In the genomic region with DNA sequence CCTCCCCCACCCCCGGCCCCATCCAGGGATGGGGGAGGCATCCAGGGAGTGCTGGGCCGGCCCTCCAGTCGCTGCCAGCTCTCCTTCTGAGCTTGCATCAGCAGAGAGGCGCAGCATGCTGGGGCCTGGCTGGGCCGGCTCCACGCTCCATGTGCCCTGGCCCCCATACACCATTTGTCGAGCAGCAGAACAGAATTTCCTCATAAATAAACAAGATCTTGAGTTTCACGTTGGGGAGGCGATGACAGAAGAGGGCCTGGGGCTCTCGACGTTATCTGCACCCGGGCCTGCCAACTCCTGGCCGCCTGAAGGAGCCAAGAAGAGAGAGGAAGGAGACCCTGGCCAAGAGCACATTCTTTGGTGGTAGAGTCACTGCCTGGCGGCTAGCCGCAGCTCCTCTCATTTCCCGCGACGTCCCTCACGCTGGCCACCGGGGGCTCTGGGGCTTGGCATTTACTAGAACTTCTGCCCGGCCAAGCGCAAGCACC, we compare ENCODE assay signal across 11 cellular contexts.
DNase-seq lines count a peak whose midpoint lies in the region; ATAC-seq and TF ChIP-seq lines count a peak whose summit lies in the region.
"Had no signal": no experiment of that assay in that cellular context is flagged by ENCODE, and none has a peak within 500 bp of the region (broad histone marks: within the 10 kb centered on the region; RNA-seq: fewer than 3 reads in every experiment).

No MANE protein-coding gene starts in this region.

- H2BK15ac ChIP-seq in neuronal stem cell (ENCODE audit: low read length) = no peak overlapping the region

- peaks cover 59% of the 10 kb centered on the region for H3K27me3 Mint-ChIP-seq in Calu3 (ENCODE audit: unreplicated experiment)
- peaks cover 16% of the 10 kb centered on the region for H3K27me3 Mint-ChIP-seq in CD4-positive, alpha-beta T cell

- no peak overlapping the region for H3K4me3 Mint-ChIP-seq in Calu3 (ENCODE audit: low read depth, unreplicated experiment)
- no peak overlapping the region for H3K4me3 Mint-ChIP-seq in CD4-positive, alpha-beta T cell
- H3K4me3 Mint-ChIP-seq: naive thymus-derived CD8-positive, alpha-beta T cell had no signal

- no peaks in the 10 kb centered on the region for H3K9me2 ChIP-seq in SK-N-SH

- H3F3A ChIP-seq in SK-N-SH (replicated peaks; ENCODE audit: insufficient read depth) = no peaks in the 10 kb centered on the region

- H3K4me2 ChIP-seq in SK-N-SH (peak overlapping the region; percentile 24; the same call in 1 of the 2 replicates), neuronal stem cell (ENCODE audit: insufficient read depth, low read length, poor library complexity, severe bottlenecking) (no peak overlapping the region)

- H2AFZ ChIP-seq in SK-N-SH (ENCODE audit: low read depth) = no peak overlapping the region
- no peak overlapping the region for H2AFZ ChIP-seq in neuronal stem cell (ENCODE audit: low read length)

- H3K36me3 ChIP-seq in SK-N-SH (replicated peaks in 1 of 2; ENCODE audit: control insufficient read depth in 1 of 2, insufficient read depth in 2 of 2, low read length in 1 of 2) (no peaks in the 10 kb centered on the region), gastroesophageal sphincter (no peaks in the 10 kb centered on the region), neuronal stem cell (replicated peaks in 1 of 2; ENCODE audit: control insufficient read depth in 2 of 2, insufficient read depth in 2 of 2, low read length in 2 of 2) (no peaks in the 10 kb centered on the region)

- H4K91ac ChIP-seq in neuronal stem cell (ENCODE audit: low read depth, low read length, poor library complexity) = no peak overlapping the region

- peak overlapping the region; percentile 39 for H3K18ac ChIP-seq in neuronal stem cell (ENCODE audit: low read length)

- 58% methylated on average over 19 of the region's 22 CpGs for WGBS in SK-N-SH (ENCODE audit: low lambda C conversion rate)
- 9 to 30% methylated on average over 4 of the region's 22 CpGs for WGBS in gastroesophageal sphincter (ENCODE audit: low coverage in 1 of 2), 2 donors
- WGBS in neuronal stem cell (ENCODE audit: extremely low coverage in 2 of 2, insufficient read length in 2 of 2, insufficient replicate concordance in 1 of 2), 2 donors = no CpG with 5 or more reads among the region's 22 CpGs

- H3K9ac ChIP-seq in SK-N-SH = no peak overlapping the region
- H3K9ac ChIP-seq in neuronal stem cell (ENCODE audit: low read depth, low read length, poor library complexity) = no peak overlapping the region

- no peak overlapping the region for H2BK120ac ChIP-seq in neuronal stem cell (ENCODE audit: low read depth, low read length)

- no TSS peak for BruUV-seq in Calu3 (replicated peaks; lab: Mats Ljungman, UMichigan)

- H3K79me2 ChIP-seq in SK-N-SH (ENCODE audit: insufficient read depth) = no peaks in the 10 kb centered on the region

- no peaks in the 10 kb centered on the region for H4K20me1 ChIP-seq in SK-N-SH (ENCODE audit: insufficient read depth)

- H2AK5ac ChIP-seq in neuronal stem cell (ENCODE audit: low read depth, low read length) = no peak overlapping the region

- intact Hi-C loops in Calu3 (cut with micrococcal nuclease; ENCODE audit: unreplicated experiment) = no loop called here
- intact Hi-C loops in CD4-positive, alpha-beta T cell (cut with DNase I, micrococcal nuclease) = no loop called here

- POLR2A ChIA-PET in SK-N-SH (lab: Yijun Ruan, JAX) = no interaction called here
- POLR2A ChIA-PET in CD4-positive, alpha-beta T cell (lab: Charles Lee) = no interaction called here

- no peak overlapping the region for H3K27ac Mint-ChIP-seq in Calu3 (ENCODE audit: unreplicated experiment)
- no peak overlapping the region for H3K27ac Mint-ChIP-seq in CD4-positive, alpha-beta T cell
- H3K27ac Mint-ChIP-seq: naive thymus-derived CD8-positive, alpha-beta T cell had no signal

- H3K9me3 Mint-ChIP-seq in Calu3 (ENCODE audit: low read depth, unreplicated experiment) = peaks cover 2% of the 10 kb centered on the region
- H3K9me3 Mint-ChIP-seq in CD4-positive, alpha-beta T cell = no peaks in the 10 kb centered on the region

- no peak overlapping the region for H3K23ac ChIP-seq in neuronal stem cell (ENCODE audit: low read depth, low read length, poor library complexity)

- H3K79me1 ChIP-seq in neuronal stem cell (ENCODE audit: low read depth, low read length) = no peaks in the 10 kb centered on the region

- peak overlapping the region in 1 of 2 experiments; percentile 30; a peak in 1 of 4 replicates for H3K27ac ChIP-seq in SK-N-SH (ENCODE audit: low read depth in 2 of 2, low read length in 1 of 2)
- peak overlapping the region in 3 of 4 donors; percentile 9 to 41 (median 28) for H3K27ac ChIP-seq in gastroesophageal sphincter
- H3K27ac ChIP-seq in neuronal stem cell (replicated peaks; ENCODE audit: low read length) = no peak overlapping the region
- no peak overlapping the region for H3K27ac ChIP-seq in CD4-positive, alpha-beta T cell (ENCODE audit: low read depth, low read length)

- H3K4me3 ChIP-seq in SK-N-SH (ENCODE audit: low read depth in 2 of 2, low read length in 1 of 2) = no peak overlapping the region
- H3K4me3 ChIP-seq in gastroesophageal sphincter = no peak overlapping the region
- H3K4me3 ChIP-seq in neuronal stem cell (ENCODE audit: low read length in 2 of 2) = no peak overlapping the region
- H3K4me3 ChIP-seq: GM12878 had no signal

- TF ChIP-seq EP300 in SK-N-SH (IDR thresholded peaks at IDR 0.05; ENCODE audit: borderline replicate concordance in 1 of 2, low read depth in 1 of 2, low read length in 1 of 2) (peak in 1 of 2 experiments; percentile 73; a peak in 1 of 4 replicates), gastroesophageal sphincter (IDR thresholded peaks at IDR 0.05) (no peak)

- no peak overlapping the region for H2BK12ac ChIP-seq in neuronal stem cell (ENCODE audit: low read length)

- no peak overlapping the region for H3K14ac ChIP-seq in neuronal stem cell (ENCODE audit: low read length)

- H3K27me3 ChIP-seq in SK-N-SH (ENCODE audit: insufficient read depth) = no peaks in the 10 kb centered on the region; the same call in 1 of the 2 replicates
- H3K27me3 ChIP-seq in gastroesophageal sphincter = peaks cover 50% of the 10 kb centered on the region
- no peaks in the 10 kb centered on the region for H3K27me3 ChIP-seq in neuronal stem cell (ENCODE audit: control insufficient read depth in 3 of 3, insufficient read depth in 3 of 3, low read depth in 1 of 3, low read length in 3 of 3)
- no peaks in the 10 kb centered on the region for H3K27me3 ChIP-seq in CD4-positive, alpha-beta T cell (ENCODE audit: control insufficient read depth, insufficient read depth, low read length)

- H3K9me3 ChIP-seq in SK-N-SH (no peaks in the 10 kb centered on the region), gastroesophageal sphincter (no peaks in the 10 kb centered on the region), neuronal stem cell (replicated peaks in 1 of 2; ENCODE audit: control insufficient read depth in 2 of 2, insufficient read depth in 1 of 2, low read depth in 1 of 2, low read length in 2 of 2) (no peaks in the 10 kb centered on the region)
- H3K9me3 ChIP-seq in CD4-positive, alpha-beta T cell (ENCODE audit: control insufficient read depth, low read length) = no peaks in the 10 kb centered on the region

- CTCF ChIA-PET in Calu3 (lab: Charles Lee) = interaction anchor here (0.6 to 0.8 kb wide), 2 partner anchors 46 to 537 kb away, joined by 3 to 5 read pairs; no protein-coding TSS in a partner anchor
- CTCF ChIA-PET in SK-N-SH (lab: Yijun Ruan, JAX) = interaction anchor here (0.9 kb wide), 1 partner anchor 21 kb away, joined by 3 read pairs; no protein-coding TSS in a partner anchor
- CTCF ChIA-PET in CD4-positive, alpha-beta T cell (lab: Charles Lee) = no interaction called here

- H3K4me1 ChIP-seq in SK-N-SH (ENCODE audit: control insufficient read depth in 1 of 2, insufficient read depth in 2 of 2, low read depth in 1 of 2, low read length in 1 of 2) = no peaks in the 10 kb centered on the region; a peak in 1 of 4 replicates
- peaks cover 0 to 8% (median 4%) of the 10 kb centered on the region in 3 donors for H3K4me1 ChIP-seq in gastroesophageal sphincter
- peaks cover 0 to 2% of the 10 kb centered on the region in 2 donors for H3K4me1 ChIP-seq in neuronal stem cell (ENCODE audit: control insufficient read depth in 2 of 2, insufficient read depth in 1 of 2, low read depth in 1 of 2, low read length in 2 of 2)

- ATAC-seq in gastroesophageal sphincter = peak; percentile 76
- no peak for ATAC-seq in CD4-positive, alpha-beta T cell (ENCODE audit: poor library complexity)
- ATAC-seq: naive thymus-derived CD8-positive, alpha-beta T cell had no signal

- H3K4ac ChIP-seq in neuronal stem cell (ENCODE audit: low read length) = no peak overlapping the region

- TF ChIP-seq RAD21 in SK-N-SH (IDR thresholded peaks at IDR 0.05; ENCODE audit: low read length) = no peak

- TF ChIP-seq POLR2A in gastroesophageal sphincter (IDR thresholded peaks at IDR 0.05) = no peak

- DNase-seq in Calu3 (peak; percentile 62), SK-N-SH (no peak), neuronal stem cell (ENCODE audit: low spot score) (no peak), NCI-H146 treated with DMSO at 0.1 percent for 48 hours (lab: John Stamatoyannopoulos, UW; ENCODE audit: unreplicated experiment) (no peak), occipital lobe (lab: John Stamatoyannopoulos, UW) (no peak)
- no peak for DNase-seq in activated CD4-positive, alpha-beta T cell treated with anti-CD3 and anti-CD28 coated beads for 1 hour
- DNase-seq in CD4-positive, alpha-beta T cell = no peak
- DNase-seq: C1 segment of cervical spinal cord; naive thymus-derived CD8-positive, alpha-beta T cell had no signal

- TF ChIP-seq CTCF in Calu3 (IDR thresholded peaks at IDR 0.05; ENCODE audit: unreplicated experiment) (no peak), SK-N-SH (IDR thresholded peaks at IDR 0.05) (peak; percentile 11; the same call in 1 of the 2 replicates), gastroesophageal sphincter (IDR thresholded peaks at IDR 0.05) (peak in 1 of 4 experiments; percentile 2)
- no peak for TF ChIP-seq CTCF in CD4-positive, alpha-beta T cell (IDR thresholded peaks at IDR 0.05)

- H3K4me1 Mint-ChIP-seq in Calu3 (ENCODE audit: low read depth, unreplicated experiment) = peaks cover 16% of the 10 kb centered on the region
- peaks cover 5% of the 10 kb centered on the region for H3K4me1 Mint-ChIP-seq in CD4-positive, alpha-beta T cell (ENCODE audit: low read depth)

- no peaks in the 10 kb centered on the region for H3K36me3 Mint-ChIP-seq in Calu3 (ENCODE audit: insufficient read depth, unreplicated experiment)
- H3K36me3 Mint-ChIP-seq in CD4-positive, alpha-beta T cell (ENCODE audit: low read depth) = no peaks in the 10 kb centered on the region

- no peak overlapping the region for H4K8ac ChIP-seq in neuronal stem cell (ENCODE audit: low read depth, low read length)

- H2BK5ac ChIP-seq in neuronal stem cell (ENCODE audit: low read length) = no peak overlapping the region

TF ChIP-seq in SK-N-SH, 30 proteins besides CTCF, POLR2A, EP300 and RAD21 (continues in another document):
- TF ChIP-seq FOSL2 (IDR thresholded peaks at IDR 0.05; ENCODE audit: borderline replicate concordance, low read depth) (peak; percentile 73), RCOR1 (IDR thresholded peaks at IDR 0.05; ENCODE audit: low read length) (no peak)
- TF ChIP-seq, protein P1, sequence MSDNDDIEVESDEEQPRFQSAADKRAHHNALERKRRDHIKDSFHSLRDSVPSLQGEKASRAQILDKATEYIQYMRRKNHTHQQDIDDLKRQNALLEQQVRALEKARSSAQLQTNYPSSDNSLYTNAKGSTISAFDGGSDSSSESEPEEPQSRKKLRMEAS (IDR thresholded peaks at IDR 0.05; ENCODE audit: low read depth) = peak; percentile 18; the same call in 1 of the 2 replicates

Comparison
In these comparisons a context has a peak if more than half of its experiments do, and no peak if none do; other contexts are left out.
1. H3K27ac ChIP-seq: peak in gastroesophageal sphincter (3 of 4); none in neuronal stem cell (single experiment) and CD4-positive, alpha-beta T cell (single experiment).